In genomic region chr16:14354561-14355351, GRCh38 we compare ENCODE assay signal across 10 cellular contexts.
DNase-seq lines count a peak whose midpoint lies in the region; ATAC-seq, FAIRE-seq and TF ChIP-seq lines count a peak whose summit lies in the region.
"Had no signal": no experiment of that assay in that cellular context is flagged by ENCODE, and none has a peak within 500 bp of the region (broad histone marks: within the 10 kb centered on the region; RNA-seq: fewer than 3 reads in every experiment).

No MANE protein-coding gene starts in this region.

- no peaks in the 10 kb centered on the region for H3K4me1 ChIP-seq in breast epithelium
- H3K4me1 ChIP-seq in endodermal cell (ENCODE audit: control insufficient read depth, insufficient read depth, low read length), result no peaks in the 10 kb centered on the region
- H3K4me1 ChIP-seq: body of pancreas had no signal

- no peak overlapping the region for H3K9ac ChIP-seq in endodermal cell (ENCODE audit: extremely low read depth, low read length, poor library complexity, severe bottlenecking)

- H3K4me3 ChIP-seq in breast epithelium (peak overlapping the region in 2 of 3 donors; percentile 7 to 15), endodermal cell (ENCODE audit: low read length) (no peak overlapping the region), dorsolateral prefrontal cortex (peak overlapping the region in 14 of 59 donors; percentile 0 to 41 (median 8))
- H3K4me3 ChIP-seq: body of pancreas had no signal

- CTCF ChIA-PET in MCF 10A (lab: Yijun Ruan, JAX), result interaction anchor here (0.8 kb wide), 1 partner anchor 18 kb away, joined by 3 read pairs; no protein-coding TSS in a partner anchor

- peak; percentile 89 for ATAC-seq in HG02943 (IDR thresholded peaks at IDR 0.05; ENCODE audit: low read depth, unreplicated experiment)
- ATAC-seq in left ventricle myocardium superior, result peak; percentile 18
- ATAC-seq: body of pancreas had no signal

- DNase-seq in breast epithelium (ENCODE audit: low spot score in 2 of 2) (no peak), MCF 10A (ENCODE audit: unreplicated experiment) (no peak), RPMI8226 (peak; percentile 94), left ventricle myocardium superior (no peak), HTR-8/SVneo (ENCODE audit: insufficient read length, low spot score) (no peak), endodermal cell (no peak), dorsolateral prefrontal cortex (no peak)

- no peak overlapping the region for H3K27ac ChIP-seq in breast epithelium
- H3K27ac ChIP-seq in endodermal cell (ENCODE audit: low read depth, low read length), result no peak overlapping the region
- no peak overlapping the region for H3K27ac ChIP-seq in dorsolateral prefrontal cortex
- H3K27ac ChIP-seq: body of pancreas had no signal

- H3K9me3 ChIP-seq in breast epithelium, result no peaks in the 10 kb centered on the region
- H3K9me3 ChIP-seq in endodermal cell (ENCODE audit: control insufficient read depth, low read length), result no peaks in the 10 kb centered on the region
- H3K9me3 ChIP-seq: body of pancreas had no signal

- WGBS in endodermal cell (ENCODE audit: insufficient coverage in 1 of 2, insufficient read length in 1 of 2), 2 experiments, result 83 to 91% methylated on average over 4 to 10 of the region's 10 CpGs

- no peaks in the 10 kb centered on the region for H3K27me3 ChIP-seq in breast epithelium
- no peaks in the 10 kb centered on the region for H3K27me3 ChIP-seq in endodermal cell (ENCODE audit: control insufficient read depth, insufficient read depth, low read length, poor library complexity, severe bottlenecking)
- H3K27me3 ChIP-seq in dorsolateral prefrontal cortex, result no peaks in the 10 kb centered on the region
- H3K27me3 ChIP-seq: body of pancreas had no signal

- H3K9me3 Mint-ChIP-seq in MCF 10A (ENCODE audit: unreplicated experiment) (no peaks in the 10 kb centered on the region), endodermal cell (no peaks in the 10 kb centered on the region)

- peaks cover 21% of the 10 kb centered on the region for H3K4me1 Mint-ChIP-seq in MCF 10A (ENCODE audit: insufficient read depth, unreplicated experiment)
- peaks cover 5% of the 10 kb centered on the region for H3K4me1 Mint-ChIP-seq in endodermal cell

- POLR2A ChIA-PET in MCF 10A (lab: Yijun Ruan, JAX), result interaction anchor here (0.7 kb wide), 1 partner anchor 27 kb away, joined by 3 read pairs; no protein-coding TSS in a partner anchor

- H3K27ac Mint-ChIP-seq in MCF 10A (ENCODE audit: low read depth, unreplicated experiment) (no peak overlapping the region), endodermal cell (no peak overlapping the region)

- intact Hi-C loops in breast epithelium (cut with DNase I; ENCODE audit: low total_unique reads), result no loop called here
- intact Hi-C loops in MCF 10A (cut with micrococcal nuclease), result no loop called here
- intact Hi-C loops in left ventricle myocardium superior (cut with micrococcal nuclease), result no loop called here
- intact Hi-C loops in dorsolateral prefrontal cortex (cut with DNase I), result no loop called here

- BruUV-seq in MCF 10A (replicated peaks; lab: Mats Ljungman, UMichigan), result no TSS peak

- H3K36me3 Mint-ChIP-seq in MCF 10A (ENCODE audit: insufficient read depth, unreplicated experiment), result no peaks in the 10 kb centered on the region
- H3K36me3 Mint-ChIP-seq in endodermal cell (ENCODE audit: low read depth), result no peaks in the 10 kb centered on the region

- TF ChIP-seq POLR2A in breast epithelium (IDR thresholded peaks at IDR 0.05), result no peak

- TF ChIP-seq CTCF in breast epithelium (IDR thresholded peaks at IDR 0.05) (no peak), MCF 10A (IDR thresholded peaks at IDR 0.05; ENCODE audit: unreplicated experiment) (no peak), endodermal cell (conservative IDR thresholded peaks at IDR 0.05) (no peak), dorsolateral prefrontal cortex (IDR thresholded peaks at IDR 0.05 in 54 of 56, conservative IDR thresholded peaks at IDR 0.05 in 2 of 56; ENCODE audit: low read depth in 1 of 56, partially characterized antibody in 56 of 56) (no peak)

- no peak for FAIRE-seq in HTR-8/SVneo (lab: Jason Lieb, UNC)
- FAIRE-seq: G401.6 had no signal

- H3K27me3 Mint-ChIP-seq in MCF 10A (ENCODE audit: insufficient read depth, unreplicated experiment), result no peaks in the 10 kb centered on the region
- peaks cover 5% of the 10 kb centered on the region for H3K27me3 Mint-ChIP-seq in endodermal cell (ENCODE audit: insufficient read depth)

- H3K4me3 Mint-ChIP-seq in MCF 10A (ENCODE audit: unreplicated experiment), result no peak overlapping the region
- H3K4me3 Mint-ChIP-seq in endodermal cell, result no peak overlapping the region

- H3K36me3 ChIP-seq in breast epithelium (no peaks in the 10 kb centered on the region), endodermal cell (ENCODE audit: control insufficient read depth, insufficient read depth, low read length) (no peaks in the 10 kb centered on the region)
